16 cellular contexts compared by ENCODE assay signal in the genomic region with DNA sequence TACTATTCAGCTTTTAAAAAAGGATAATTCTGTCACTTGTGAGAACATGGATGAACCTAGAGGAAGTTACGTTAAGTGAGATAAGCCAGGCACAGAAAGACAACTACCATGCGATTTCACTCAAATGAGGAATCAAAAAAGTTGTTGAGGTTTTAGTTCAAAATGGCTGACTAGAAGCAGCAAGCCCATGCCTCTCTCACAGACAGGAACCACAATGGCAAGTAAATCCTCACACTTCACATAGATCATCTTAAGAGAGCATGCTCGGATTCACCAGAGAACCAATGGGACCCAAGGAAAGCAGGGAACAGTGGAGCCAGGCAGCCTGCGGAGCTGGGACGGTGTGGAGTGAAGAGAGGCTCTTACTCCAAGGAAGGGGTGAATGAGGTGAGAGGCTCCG.
DNase-seq lines count a peak whose midpoint lies in the region; ATAC-seq and TF ChIP-seq lines count a peak whose summit lies in the region.
"Had no signal": no experiment of that assay in that cellular context is flagged by ENCODE, and none has a peak within 500 bp of the region (broad histone marks: within the 10 kb centered on the region; RNA-seq: fewer than 3 reads in every experiment).

No MANE protein-coding gene starts in this region.

- CTCF ChIA-PET in OCI-LY7 (lab: Charles Lee; ENCODE audit: unreplicated experiment) = no interaction called here
- CTCF ChIA-PET in CD4-positive, alpha-beta memory T cell (lab: Charles Lee; ENCODE audit: partially characterized antibody) = no interaction called here

- no TSS peak for BruUV-seq in OCI-LY7 (replicated peaks; lab: Mats Ljungman, UMichigan)

- no peak overlapping the region for H3K4me3 ChIP-seq in BLaER1
- no peak overlapping the region for H3K4me3 ChIP-seq in H7 (ENCODE audit: insufficient read depth, low read depth, low read length)
- peak overlapping the region; percentile 50 for H3K4me3 ChIP-seq in OCI-LY7 (ENCODE audit: low read depth, low read length, poor library complexity, severe bottlenecking)
- no peak overlapping the region for H3K4me3 ChIP-seq in CD4-positive, alpha-beta memory T cell (ENCODE audit: low read length in 2 of 2)
- H3K4me3 ChIP-seq: GM23338 had no signal

- H3K9me3 Mint-ChIP-seq in immature natural killer cell = peaks cover 0 to 3% (median 0%) of the 10 kb centered on the region in 6 donors
- peaks cover 2 to 33% (median 14%) of the 10 kb centered on the region in 8 donors for H3K9me3 Mint-ChIP-seq in CD4-positive, alpha-beta memory T cell

- H3K4me3 Mint-ChIP-seq in immature natural killer cell = peak overlapping the region in 4 of 5 donors; percentile 50 to 68 (median 55)
- no peak overlapping the region for H3K4me3 Mint-ChIP-seq in CD4-positive, alpha-beta memory T cell
- H3K4me3 Mint-ChIP-seq: CD4-positive, alpha-beta T cell; GM23338 had no signal

- peak overlapping the region; percentile 69 for H2AFZ ChIP-seq in OCI-LY7 (ENCODE audit: low read length)
- H2AFZ ChIP-seq: GM23338 had no signal

- H3K4me1 ChIP-seq in BLaER1 = peaks cover 25% of the 10 kb centered on the region
- H3K4me1 ChIP-seq in OCI-LY7 (ENCODE audit: insufficient read depth, low read length, poor library complexity, severe bottlenecking) = peaks cover 40% of the 10 kb centered on the region
- H3K4me1 ChIP-seq in CD4-positive, alpha-beta memory T cell (ENCODE audit: insufficient read depth, low read length) = no peaks in the 10 kb centered on the region

- H3K27me3 ChIP-seq in BLaER1 (no peaks in the 10 kb centered on the region), H7 (ENCODE audit: control insufficient read depth, insufficient read depth, low read length) (no peaks in the 10 kb centered on the region)
- H3K27me3 ChIP-seq in CD4-positive, alpha-beta memory T cell (ENCODE audit: insufficient read depth, low read length) = no peaks in the 10 kb centered on the region

- H3K4me2 ChIP-seq in BLaER1 (peak overlapping the region; percentile 73), OCI-LY7 (ENCODE audit: low read length) (peak overlapping the region; percentile 69)
- H3K4me2 ChIP-seq: GM23338, SK-N-SH had no signal

- no peaks in the 10 kb centered on the region for H4K20me1 ChIP-seq in BLaER1
- no peaks in the 10 kb centered on the region for H4K20me1 ChIP-seq in OCI-LY7 (ENCODE audit: insufficient read depth, low read length)

- H3K27me3 Mint-ChIP-seq in immature natural killer cell (ENCODE audit: low read depth in 3 of 3) = peaks cover 0 to 3% (median 2%) of the 10 kb centered on the region in 3 donors
- no peaks in the 10 kb centered on the region for H3K27me3 Mint-ChIP-seq in CD4-positive, alpha-beta memory T cell
- H3K27me3 Mint-ChIP-seq: CD4-positive, alpha-beta T cell had no signal

- H3K9ac ChIP-seq in BLaER1 = no peak overlapping the region
- H3K9ac ChIP-seq: SK-N-SH had no signal

- H3K9me3 ChIP-seq in BLaER1 (peaks cover 15% of the 10 kb centered on the region), OCI-LY7 (ENCODE audit: low read length) (peaks cover 26% of the 10 kb centered on the region; the same call in 1 of the 2 replicates)
- no peaks in the 10 kb centered on the region for H3K9me3 ChIP-seq in CD4-positive, alpha-beta memory T cell (ENCODE audit: control insufficient read depth in 1 of 2, low read length in 2 of 2)

- H3K79me2 ChIP-seq in OCI-LY7 (ENCODE audit: insufficient read depth, low read depth, low read length) = peaks cover 14% of the 10 kb centered on the region; the same call in 1 of the 2 replicates

- no peak for TF ChIP-seq CTCF in OCI-LY7 (conservative IDR thresholded peaks at IDR 0.05; ENCODE audit: low read length)

- POLR2A ChIA-PET in OCI-LY7 (lab: Charles Lee) = interaction anchor here (1.1 kb wide), 1 partner anchor 11 kb away, joined by 4 read pairs; no protein-coding TSS in a partner anchor
- POLR2A ChIA-PET in CD4-positive, alpha-beta memory T cell (lab: Charles Lee; ENCODE audit: partially characterized antibody) = no interaction called here

- peak overlapping the region; percentile 12 to 86 (median 66) for H3K27ac Mint-ChIP-seq in immature natural killer cell
- H3K27ac Mint-ChIP-seq in CD4-positive, alpha-beta memory T cell = no peak overlapping the region
- H3K27ac Mint-ChIP-seq: CD4-positive, alpha-beta T cell; GM23338 had no signal

- intact Hi-C loops in OCI-LY7 (cut with micrococcal nuclease; ENCODE audit: unreplicated experiment) = loop anchor here (1.0 to 2.0 kb wide), 3 partner anchors 42 to 389 kb away; no protein-coding TSS in a partner anchor
- intact Hi-C loops in sciatic nerve (cut with DNase I) = no loop called here
- intact Hi-C loops in CD4-positive, alpha-beta memory T cell (cut with micrococcal nuclease) = no loop called here

- peaks cover 32 to 46% of the 10 kb centered on the region in 2 donors for H3K4me1 Mint-ChIP-seq in immature natural killer cell
- H3K4me1 Mint-ChIP-seq in CD4-positive, alpha-beta memory T cell = peaks cover 0 to 1% (median under 1%) of the 10 kb centered on the region in 4 donors

- DNase-seq in H7 = peak; percentile 19
- DNase-seq in OCI-LY7 (ENCODE audit: low spot score) = peak; percentile 45
- DNase-seq in immature natural killer cell = no peak
- DNase-seq in sciatic nerve (ENCODE audit: low spot score) = no peak
- DNase-seq in CD4-positive, alpha-beta memory T cell = no peak
- no peak for DNase-seq in anterior cingulate cortex (lab: John Stamatoyannopoulos, UW)
- DNase-seq: AML-193; CD4-positive, alpha-beta T cell; Kasumi-1; NCI-H2081 treated with DMSO at 0.1 percent for 48 hours; NCI-H524; NK-92 treated with Interleukin-12 subunit alpha and Interleukin-12 subunit beta, amount 100 ng/mL, for 24 hours; Right ventricle myocardium superior; SK-N-SH had no signal

- no peaks in the 10 kb centered on the region for H3K9me2 ChIP-seq in OCI-LY7 (ENCODE audit: insufficient read depth, low read length)
- H3K9me2 ChIP-seq: SK-N-SH had no signal

- peak overlapping the region; percentile 51 for H3K27ac ChIP-seq in BLaER1
- peak overlapping the region; percentile 86 for H3K27ac ChIP-seq in OCI-LY7 (ENCODE audit: low read depth, low read length, poor library complexity, severe bottlenecking)
- H3K27ac ChIP-seq in CD4-positive, alpha-beta memory T cell (ENCODE audit: low read depth, low read length) = no peak overlapping the region

- H3K36me3 Mint-ChIP-seq in immature natural killer cell = no peaks in the 10 kb centered on the region
- no peaks in the 10 kb centered on the region for H3K36me3 Mint-ChIP-seq in CD4-positive, alpha-beta memory T cell

- no peaks in the 10 kb centered on the region for H3K36me3 ChIP-seq in BLaER1
- no peaks in the 10 kb centered on the region for H3K36me3 ChIP-seq in H7 (replicated peaks; ENCODE audit: control insufficient read depth, insufficient read depth, low read length)
- no peaks in the 10 kb centered on the region for H3K36me3 ChIP-seq in OCI-LY7 (ENCODE audit: insufficient read depth, low read length)
- H3K36me3 ChIP-seq in CD4-positive, alpha-beta memory T cell (ENCODE audit: insufficient read depth, low read length) = no peaks in the 10 kb centered on the region

- ATAC-seq in sciatic nerve = no peak

Comparison
In these comparisons a context has a peak if more than half of its experiments do, and no peak if none do; other contexts are left out.
1. DNase-seq: peak in H7 (single experiment) and OCI-LY7 (single experiment); none in immature natural killer cell (0 of 3), sciatic nerve (single experiment), CD4-positive, alpha-beta memory T cell (0 of 5) and anterior cingulate cortex (0 of 58).
2. H3K27ac Mint-ChIP-seq: peak in immature natural killer cell (6 of 6); none in CD4-positive, alpha-beta memory T cell (0 of 7).
3. H3K4me3 Mint-ChIP-seq: peak in immature natural killer cell (4 of 5); none in CD4-positive, alpha-beta memory T cell (0 of 8).